ENCODE assay signal across 1 cellular context in genomic region chr6:109701201-109701600, GRCh38.
TF ChIP-seq lines count a peak whose summit lies in the region.

No MANE protein-coding gene starts in this region.

TF ChIP-seq in GM23338, 12 proteins besides CTCF, POLR2A, EP300 and RAD21 (continued from another document):
- TF ChIP-seq ZNF462 (CRISPR knock-in tag; IDR thresholded peaks at IDR 0.05) (no peak), JUNB (IDR thresholded peaks at IDR 0.05; ENCODE audit: unreplicated experiment) (no peak), EZH2 (IDR thresholded peaks at IDR 0.05; ENCODE audit: low read depth, unreplicated experiment) (no peak), STAT1 (IDR thresholded peaks at IDR 0.05; ENCODE audit: unreplicated experiment) (no peak), POLR2AphosphoS5 (IDR thresholded peaks at IDR 0.05; ENCODE audit: low read depth) (no peak), REST (IDR thresholded peaks at IDR 0.05; ENCODE audit: unreplicated experiment) (no peak)
